In the genomic region with DNA sequence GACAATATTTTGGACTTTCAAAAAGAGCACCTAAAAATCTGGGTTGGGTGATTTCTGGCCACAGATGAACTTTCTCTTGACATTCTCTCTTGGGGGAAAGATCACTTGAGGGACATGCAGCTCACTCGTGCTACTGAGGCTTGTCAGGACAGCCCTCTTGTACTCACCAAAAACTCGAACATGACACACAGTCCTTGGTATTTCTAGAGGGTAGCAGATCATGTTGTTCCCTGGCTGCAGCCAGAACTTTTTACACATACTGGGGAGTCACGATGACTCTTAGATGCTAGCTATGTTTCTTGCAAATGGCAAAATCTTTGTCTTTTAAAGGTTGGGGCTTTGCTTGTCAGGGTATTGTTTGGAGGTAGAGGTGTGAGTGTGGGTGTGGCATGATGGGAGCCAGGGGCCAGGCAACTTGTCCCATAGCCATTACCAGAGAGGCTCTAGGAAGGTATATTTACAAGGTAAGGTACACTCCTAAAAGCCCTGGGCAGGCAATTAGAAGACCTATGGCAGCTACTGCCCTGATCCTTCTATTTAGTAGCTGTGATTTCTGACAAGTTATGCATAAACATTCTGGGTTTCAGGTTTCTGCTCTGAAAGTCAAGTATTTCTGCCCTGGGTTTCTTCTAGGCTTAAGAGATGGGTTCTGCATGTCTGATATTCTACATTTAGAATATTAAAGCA, we compare ENCODE assay signal across 1 cellular context.
TF ChIP-seq lines count a peak whose summit lies in the region.

No MANE protein-coding gene starts in this region.

TF ChIP-seq in H1, 55 proteins besides CTCF, POLR2A, EP300 and RAD21:
- TF ChIP-seq JUND (IDR thresholded peaks at IDR 0.05; ENCODE audit: low read length): no peak
